ENCODE assay signal across 1 cellular context in the genomic region with DNA sequence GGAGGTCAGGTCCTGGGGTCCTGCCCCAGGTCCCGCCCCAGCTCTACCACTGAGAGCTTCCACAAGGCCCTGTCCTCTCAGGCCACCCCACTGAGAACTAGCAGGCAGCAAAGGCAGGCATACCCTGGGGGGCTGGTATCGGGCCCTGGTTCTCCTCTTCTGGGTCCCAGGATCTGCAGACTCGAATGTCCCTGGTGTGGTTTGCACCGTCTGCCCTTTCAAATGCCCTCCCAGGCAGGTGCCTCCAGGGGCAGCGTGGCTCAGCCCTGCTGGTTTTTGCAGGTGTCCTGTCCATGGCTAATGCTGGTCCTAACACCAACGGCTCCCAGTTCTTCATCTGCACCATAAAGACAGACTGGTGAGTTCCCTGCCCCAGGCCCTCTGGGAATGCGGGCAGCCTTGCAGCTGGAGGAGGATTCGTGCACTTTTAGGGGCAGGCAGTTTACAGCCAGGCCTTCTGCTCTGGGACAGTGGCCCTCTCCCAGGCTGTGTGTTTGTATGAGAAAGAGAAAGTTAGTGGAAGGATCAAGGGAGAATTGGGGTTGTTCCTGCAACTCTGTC.
TF ChIP-seq lines count a peak whose summit lies in the region.

No MANE protein-coding gene starts in this region.

TF ChIP-seq in HepG2, 621 proteins besides CTCF, POLR2A, EP300 and RAD21:
- TF ChIP-seq ZNF446 (CRISPR knock-in tag; IDR thresholded peaks at IDR 0.05) (no peak), RBFOX2 (IDR thresholded peaks at IDR 0.05; ENCODE audit: low read depth, low read length) (0 out of 2 replicates have a peak, but pooled peaks have one; percentile 6)
- TF ChIP-seq, protein P1, sequence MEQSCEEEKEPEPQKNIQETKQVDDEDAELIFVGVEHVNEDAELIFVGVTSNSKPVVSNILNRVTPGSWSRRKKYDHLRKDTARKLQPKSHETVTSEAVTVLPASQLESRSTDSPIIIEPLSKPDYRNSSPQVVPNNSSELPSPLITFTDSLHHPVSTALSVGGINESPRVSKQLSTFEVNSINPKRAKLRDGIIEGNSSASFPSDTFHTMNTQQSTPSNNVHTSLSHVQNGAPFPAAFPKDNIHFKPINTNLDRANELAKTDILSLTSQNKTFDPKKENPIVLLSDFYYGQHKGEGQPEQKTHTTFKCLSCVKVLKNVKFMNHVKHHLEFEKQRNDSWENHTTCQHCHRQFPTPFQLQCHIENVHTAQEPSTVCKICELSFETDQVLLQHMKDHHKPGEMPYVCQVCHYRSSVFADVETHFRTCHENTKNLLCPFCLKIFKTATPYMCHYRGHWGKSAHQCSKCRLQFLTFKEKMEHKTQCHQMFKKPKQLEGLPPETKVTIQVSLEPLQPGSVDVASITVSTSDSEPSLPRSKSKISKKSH (CRISPR knock-in tag; IDR thresholded peaks at IDR 0.05; ENCODE audit: borderline replicate concordance) = no peak
- TF ChIP-seq, protein P2, sequence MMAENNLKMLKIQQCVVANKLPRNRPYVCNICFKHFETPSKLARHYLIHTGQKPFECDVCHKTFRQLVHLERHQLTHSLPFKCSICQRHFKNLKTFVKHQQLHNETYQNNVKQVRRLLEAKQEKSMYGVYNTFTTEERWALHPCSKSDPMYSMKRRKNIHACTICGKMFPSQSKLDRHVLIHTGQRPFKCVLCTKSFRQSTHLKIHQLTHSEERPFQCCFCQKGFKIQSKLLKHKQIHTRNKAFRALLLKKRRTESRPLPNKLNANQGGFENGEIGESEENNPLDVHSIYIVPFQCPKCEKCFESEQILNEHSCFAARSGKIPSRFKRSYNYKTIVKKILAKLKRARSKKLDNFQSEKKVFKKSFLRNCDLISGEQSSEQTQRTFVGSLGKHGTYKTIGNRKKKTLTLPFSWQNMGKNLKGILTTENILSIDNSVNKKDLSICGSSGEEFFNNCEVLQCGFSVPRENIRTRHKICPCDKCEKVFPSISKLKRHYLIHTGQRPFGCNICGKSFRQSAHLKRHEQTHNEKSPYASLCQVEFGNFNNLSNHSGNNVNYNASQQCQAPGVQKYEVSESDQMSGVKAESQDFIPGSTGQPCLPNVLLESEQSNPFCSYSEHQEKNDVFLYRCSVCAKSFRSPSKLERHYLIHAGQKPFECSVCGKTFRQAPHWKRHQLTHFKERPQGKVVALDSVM (CRISPR knock-in tag; IDR thresholded peaks at IDR 0.05) = no peak
- TF ChIP-seq, protein P3, sequence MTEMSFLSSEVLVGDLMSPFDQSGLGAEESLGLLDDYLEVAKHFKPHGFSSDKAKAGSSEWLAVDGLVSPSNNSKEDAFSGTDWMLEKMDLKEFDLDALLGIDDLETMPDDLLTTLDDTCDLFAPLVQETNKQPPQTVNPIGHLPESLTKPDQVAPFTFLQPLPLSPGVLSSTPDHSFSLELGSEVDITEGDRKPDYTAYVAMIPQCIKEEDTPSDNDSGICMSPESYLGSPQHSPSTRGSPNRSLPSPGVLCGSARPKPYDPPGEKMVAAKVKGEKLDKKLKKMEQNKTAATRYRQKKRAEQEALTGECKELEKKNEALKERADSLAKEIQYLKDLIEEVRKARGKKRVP (CRISPR knock-in tag; IDR thresholded peaks at IDR 0.05) = no peak
